25 cellular contexts compared by ENCODE assay signal in genomic region chr14:92575773-92576303, GRCh38.
DNase-seq lines count a peak whose midpoint lies in the region; ATAC-seq and TF ChIP-seq lines count a peak whose summit lies in the region.
"Had no signal": no experiment of that assay in that cellular context is flagged by ENCODE, and none has a peak within 500 bp of the region (broad histone marks: within the 10 kb centered on the region; RNA-seq: fewer than 3 reads in every experiment).

No MANE protein-coding gene starts in this region.

- peak overlapping the region; percentile 85 for H3K27ac Mint-ChIP-seq in activated CD8-positive, alpha-beta T cell treated with anti-CD3 and anti-CD28 coated beads for 36 hours
- H3K27ac Mint-ChIP-seq in activated CD8-positive, alpha-beta T cell treated with anti-CD3 and anti-CD28 coated beads, Interleukin-2, amount 10 ng/mL, durations not matched to agents 7 days and 5 days = no peak overlapping the region
- peak overlapping the region; percentile 30 to 75 for H3K27ac Mint-ChIP-seq in stimulated activated naive CD8-positive, alpha-beta T cell treated with anti-CD3 and anti-CD28 coated beads, Interleukin-15, amount 100 ng/mL, for 72 hours
- peak overlapping the region in 8 of 10 donors; percentile 1 to 96 (median 92) for H3K27ac Mint-ChIP-seq in naive thymus-derived CD8-positive, alpha-beta T cell
- H3K27ac Mint-ChIP-seq in stimulated activated naive B cell treated with anti-CD40 and anti-IgM and Interleukin-4, amounts not matched to agents 10 μg/mL and 1 μg/mL and 100 μg/mL, for 72 hours = peak overlapping the region; percentile 65
- peak overlapping the region in 3 of 8 donors; percentile 4 to 65 (median 35) for H3K27ac Mint-ChIP-seq in CD8-positive, alpha-beta memory T cell
- H3K27ac Mint-ChIP-seq: CD14-positive monocyte, GM23338, HFFc6 had no signal

- no peaks in the 10 kb centered on the region for H3K36me3 ChIP-seq in CD8-positive, alpha-beta memory T cell (ENCODE audit: insufficient read depth, low read length)
- H3K36me3 ChIP-seq: BE2C, HAP-1 had no signal

- CTCF ChIA-PET in activated CD8-positive, alpha-beta T cell treated with anti-CD3 and anti-CD28 coated beads for 36 hours (lab: Charles Lee) = interaction anchor here (1.2 to 3.0 kb wide), 3 partner anchors 10 to 63 kb away, joined by 3 to 17 read pairs (median 13); no protein-coding TSS in a partner anchor
- CTCF ChIA-PET in activated CD8-positive, alpha-beta T cell treated with anti-CD3 and anti-CD28 coated beads, Interleukin-2, amount 10 ng/mL, durations not matched to agents 7 days and 5 days (lab: Charles Lee) = interaction anchor here (0.9 to 3.6 kb wide), 4 partner anchors 7 to 20 kb away, joined by 3 to 51 read pairs (median 10); no protein-coding TSS in a partner anchor
- CTCF ChIA-PET in CD8-positive, alpha-beta memory T cell (lab: Charles Lee) = interaction anchor here (0.9 to 2.8 kb wide), 4 partner anchors 11 to 39 kb away, joined by 3 to 12 read pairs (median 6); no protein-coding TSS in a partner anchor

- ATAC-seq in activated CD8-positive, alpha-beta T cell treated with anti-CD3 and anti-CD28 coated beads for 36 hours = no peak
- ATAC-seq in activated CD8-positive, alpha-beta T cell treated with anti-CD3 and anti-CD28 coated beads, Interleukin-2, amount 10 ng/mL, durations not matched to agents 7 days and 5 days = no peak
- ATAC-seq in stimulated activated naive CD8-positive, alpha-beta T cell treated with anti-CD3 and anti-CD28 coated beads, Interleukin-15, amount 100 ng/mL, for 72 hours = no peak
- no peak for ATAC-seq in stimulated activated naive CD8-positive, alpha-beta T cell treated with anti-CD3 and anti-CD28 coated beads, Interleukin-15, Interleukin-2, amounts not matched to agents 100 U/mL and 50 U/mL, for 24 hours
- ATAC-seq in naive thymus-derived CD8-positive, alpha-beta T cell = no peak
- no peak for ATAC-seq in stimulated activated naive B cell treated with anti-CD40 and anti-IgM and Interleukin-4, amounts not matched to agents 10 μg/mL and 1 μg/mL and 100 μg/mL, for 72 hours (replicated peaks)
- no peak for ATAC-seq in HG02588 (IDR thresholded peaks at IDR 0.05; ENCODE audit: unreplicated experiment)
- ATAC-seq: GM23338, Panc1 had no signal

- H3K27me3 ChIP-seq in CD8-positive, alpha-beta memory T cell (ENCODE audit: insufficient read depth, low read length, poor library complexity, severe bottlenecking) = no peaks in the 10 kb centered on the region
- H3K27me3 ChIP-seq: BE2C had no signal

- no peak overlapping the region for H3K4me3 ChIP-seq in CD8-positive, alpha-beta memory T cell (ENCODE audit: low read length)
- H3K4me3 ChIP-seq: GM23338, HAP-1 had no signal

- no peaks in the 10 kb centered on the region for H3K9me3 Mint-ChIP-seq in activated CD8-positive, alpha-beta T cell treated with anti-CD3 and anti-CD28 coated beads for 36 hours
- H3K9me3 Mint-ChIP-seq in activated CD8-positive, alpha-beta T cell treated with anti-CD3 and anti-CD28 coated beads, Interleukin-2, amount 10 ng/mL, durations not matched to agents 7 days and 5 days (ENCODE audit: insufficient read depth) = no peaks in the 10 kb centered on the region
- H3K9me3 Mint-ChIP-seq in stimulated activated naive CD8-positive, alpha-beta T cell treated with anti-CD3 and anti-CD28 coated beads, Interleukin-15, amount 100 ng/mL, for 72 hours = no peaks in the 10 kb centered on the region
- no peaks in the 10 kb centered on the region for H3K9me3 Mint-ChIP-seq in naive thymus-derived CD8-positive, alpha-beta T cell
- H3K9me3 Mint-ChIP-seq in stimulated activated naive B cell treated with anti-CD40 and anti-IgM and Interleukin-4, amounts not matched to agents 10 μg/mL and 1 μg/mL and 100 μg/mL, for 72 hours = no peaks in the 10 kb centered on the region
- no peaks in the 10 kb centered on the region for H3K9me3 Mint-ChIP-seq in CD8-positive, alpha-beta memory T cell
- H3K9me3 Mint-ChIP-seq: GM23338, HFFc6 had no signal

- POLR2A ChIA-PET in activated CD8-positive, alpha-beta T cell treated with anti-CD3 and anti-CD28 coated beads for 36 hours (lab: Charles Lee) = interaction anchor here (1.4 to 3.0 kb wide), 2 partner anchors 12 to 27 kb away, joined by 4 to 17 read pairs; no protein-coding TSS in a partner anchor
- POLR2A ChIA-PET in activated CD8-positive, alpha-beta T cell treated with anti-CD3 and anti-CD28 coated beads, Interleukin-2, amount 10 ng/mL, durations not matched to agents 7 days and 5 days (lab: Charles Lee) = interaction anchor here (0.6 to 0.9 kb wide), 3 partner anchors 12 to 77 kb away, joined by 3 read pairs; no protein-coding TSS in a partner anchor
- POLR2A ChIA-PET in naive thymus-derived CD8-positive, alpha-beta T cell (lab: Charles Lee) = interaction anchor here (0.5 to 3.4 kb wide), 8 partner anchors 8 to 358 kb away, joined by 4 to 32 read pairs (median 8); no protein-coding TSS in a partner anchor
- POLR2A ChIA-PET in CD8-positive, alpha-beta memory T cell (lab: Charles Lee) = no interaction called here

- intact Hi-C loops in activated CD8-positive, alpha-beta T cell treated with anti-CD3 and anti-CD28 coated beads for 36 hours (cut with micrococcal nuclease) = no loop called here

- H3K27me3 Mint-ChIP-seq in activated CD8-positive, alpha-beta T cell treated with anti-CD3 and anti-CD28 coated beads for 36 hours = no peaks in the 10 kb centered on the region
- H3K27me3 Mint-ChIP-seq in activated CD8-positive, alpha-beta T cell treated with anti-CD3 and anti-CD28 coated beads, Interleukin-2, amount 10 ng/mL, durations not matched to agents 7 days and 5 days (ENCODE audit: low read depth) = no peaks in the 10 kb centered on the region
- no peaks in the 10 kb centered on the region for H3K27me3 Mint-ChIP-seq in stimulated activated naive CD8-positive, alpha-beta T cell treated with anti-CD3 and anti-CD28 coated beads, Interleukin-15, amount 100 ng/mL, for 72 hours
- H3K27me3 Mint-ChIP-seq in naive thymus-derived CD8-positive, alpha-beta T cell = no peaks in the 10 kb centered on the region
- H3K27me3 Mint-ChIP-seq in stimulated activated naive B cell treated with anti-CD40 and anti-IgM and Interleukin-4, amounts not matched to agents 10 μg/mL and 1 μg/mL and 100 μg/mL, for 72 hours = no peaks in the 10 kb centered on the region
- H3K27me3 Mint-ChIP-seq in CD8-positive, alpha-beta memory T cell = no peaks in the 10 kb centered on the region

- H3K27ac ChIP-seq in CD8-positive, alpha-beta memory T cell (ENCODE audit: low read depth, low read length) = no peak overlapping the region

- no peak overlapping the region for H3K4me3 Mint-ChIP-seq in activated CD8-positive, alpha-beta T cell treated with anti-CD3 and anti-CD28 coated beads for 36 hours
- no peak overlapping the region for H3K4me3 Mint-ChIP-seq in activated CD8-positive, alpha-beta T cell treated with anti-CD3 and anti-CD28 coated beads, Interleukin-2, amount 10 ng/mL, durations not matched to agents 7 days and 5 days
- no peak overlapping the region for H3K4me3 Mint-ChIP-seq in stimulated activated naive CD8-positive, alpha-beta T cell treated with anti-CD3 and anti-CD28 coated beads, Interleukin-15, amount 100 ng/mL, for 72 hours
- H3K4me3 Mint-ChIP-seq in naive thymus-derived CD8-positive, alpha-beta T cell = peak overlapping the region in 5 of 10 donors; percentile 26 to 78 (median 39)
- no peak overlapping the region for H3K4me3 Mint-ChIP-seq in stimulated activated naive B cell treated with anti-CD40 and anti-IgM and Interleukin-4, amounts not matched to agents 10 μg/mL and 1 μg/mL and 100 μg/mL, for 72 hours
- H3K4me3 Mint-ChIP-seq in CD8-positive, alpha-beta memory T cell = peak overlapping the region in 1 of 7 donors; percentile 92
- H3K4me3 Mint-ChIP-seq: CD14-positive monocyte, GM23338, HFFc6 had no signal

- peaks cover 76% of the 10 kb centered on the region for H3K4me1 Mint-ChIP-seq in activated CD8-positive, alpha-beta T cell treated with anti-CD3 and anti-CD28 coated beads for 36 hours (ENCODE audit: low read depth)
- H3K4me1 Mint-ChIP-seq in activated CD8-positive, alpha-beta T cell treated with anti-CD3 and anti-CD28 coated beads, Interleukin-2, amount 10 ng/mL, durations not matched to agents 7 days and 5 days (ENCODE audit: low read depth) = peaks cover 82% of the 10 kb centered on the region
- peaks cover 100% of the 10 kb centered on the region for H3K4me1 Mint-ChIP-seq in stimulated activated naive CD8-positive, alpha-beta T cell treated with anti-CD3 and anti-CD28 coated beads, Interleukin-15, amount 100 ng/mL, for 72 hours
- H3K4me1 Mint-ChIP-seq in naive thymus-derived CD8-positive, alpha-beta T cell = peaks cover 48 to 91% (median 83%) of the 10 kb centered on the region in 4 donors
- peaks cover 36 to 40% of the 10 kb centered on the region in 2 donors for H3K4me1 Mint-ChIP-seq in stimulated activated naive B cell treated with anti-CD40 and anti-IgM and Interleukin-4, amounts not matched to agents 10 μg/mL and 1 μg/mL and 100 μg/mL, for 72 hours
- peaks cover 68 to 85% (median 69%) of the 10 kb centered on the region in 3 donors for H3K4me1 Mint-ChIP-seq in CD8-positive, alpha-beta memory T cell

- TF ChIP-seq CTCF in activated CD8-positive, alpha-beta T cell treated with anti-CD3 and anti-CD28 coated beads for 36 hours (IDR thresholded peaks at IDR 0.05) = no peak

- no peak for DNase-seq in activated CD8-positive, alpha-beta T cell treated with anti-CD3 and anti-CD28 coated beads for 36 hours
- DNase-seq in activated CD8-positive, alpha-beta T cell treated with anti-CD3 and anti-CD28 coated beads, Interleukin-2, amount 10 ng/mL, durations not matched to agents 7 days and 5 days = no peak
- DNase-seq in stimulated activated naive CD8-positive, alpha-beta T cell treated with anti-CD3 and anti-CD28 coated beads, Interleukin-15, amount 100 ng/mL, for 72 hours = no peak
- DNase-seq in stimulated activated naive CD8-positive, alpha-beta T cell treated with anti-CD3 and anti-CD28 coated beads, Interleukin-15, Interleukin-2, amounts not matched to agents 100 U/mL and 50 U/mL, for 24 hours = no peak
- no peak for DNase-seq in naive thymus-derived CD8-positive, alpha-beta T cell
- no peak for DNase-seq in stimulated activated naive B cell treated with anti-CD40 and anti-IgM and Interleukin-4, amounts not matched to agents 10 μg/mL and 1 μg/mL and 100 μg/mL, for 72 hours
- DNase-seq in CD8-positive, alpha-beta memory T cell = no peak
- DNase-seq: 8988T, ACHN, BE2C, DMS153, HFFc6, KG1, NCI-H1048, NCI-H1417, NCI-H1694, NCI-H2029 treated with DMSO at 0.1 percent for 48 hours, NCI-H446 treated with DMSO at 0.1 percent for 48 hours, NCI-H526 treated with DMSO at 0.1 percent for 48 hours, SHP77 treated with DMSO at 0.1 percent for 48 hours had no signal

- peaks cover 64% of the 10 kb centered on the region for H3K36me3 Mint-ChIP-seq in activated CD8-positive, alpha-beta T cell treated with anti-CD3 and anti-CD28 coated beads for 36 hours (ENCODE audit: low read depth)
- peaks cover 67% of the 10 kb centered on the region for H3K36me3 Mint-ChIP-seq in activated CD8-positive, alpha-beta T cell treated with anti-CD3 and anti-CD28 coated beads, Interleukin-2, amount 10 ng/mL, durations not matched to agents 7 days and 5 days (ENCODE audit: low read depth)
- H3K36me3 Mint-ChIP-seq in naive thymus-derived CD8-positive, alpha-beta T cell = peaks cover 0 to 17% (median 15%) of the 10 kb centered on the region in 3 donors
- H3K36me3 Mint-ChIP-seq in stimulated activated naive B cell treated with anti-CD40 and anti-IgM and Interleukin-4, amounts not matched to agents 10 μg/mL and 1 μg/mL and 100 μg/mL, for 72 hours = peaks cover 9 to 27% of the 10 kb centered on the region in 2 donors
- peaks cover 8 to 36% (median 10%) of the 10 kb centered on the region in 3 donors for H3K36me3 Mint-ChIP-seq in CD8-positive, alpha-beta memory T cell

- no peaks in the 10 kb centered on the region for H3K9me3 ChIP-seq in CD8-positive, alpha-beta memory T cell (ENCODE audit: low read length)
- H3K9me3 ChIP-seq: BE2C, HAP-1 had no signal

- H3K4me1 ChIP-seq in CD8-positive, alpha-beta memory T cell (ENCODE audit: insufficient read depth, low read length) = peaks cover 44% of the 10 kb centered on the region
- H3K4me1 ChIP-seq: BE2C, HAP-1 had no signal
